In genomic region chr7:116510795-116511194, GRCh38 we compare ENCODE assay signal across 13 cellular contexts. TPM values are rescaled to one million over a fixed set of nuclear protein-coding genes. Genes with fewer than 3 reads are reported as not detected.
DNase-seq lines count a peak whose midpoint lies in the region; ATAC-seq, FAIRE-seq and TF ChIP-seq lines count a peak whose summit lies in the region.
"Had no signal": no experiment of that assay in that cellular context is flagged by ENCODE, and none has a peak within 500 bp of the region (broad histone marks: within the 10 kb centered on the region; RNA-seq: fewer than 3 reads in every experiment).

No MANE protein-coding gene starts in this region.

- H3K27me3 ChIP-seq in liver (ENCODE audit: control insufficient read depth in 4 of 4, insufficient read depth in 4 of 4, low read length in 3 of 4), result no peaks in the 10 kb centered on the region
- no peaks in the 10 kb centered on the region for H3K27me3 ChIP-seq in HepG2 (ENCODE audit: control insufficient read depth in 1 of 2, insufficient read depth in 2 of 2, low read length in 2 of 2)
- no peaks in the 10 kb centered on the region for H3K27me3 ChIP-seq in osteoblast (ENCODE audit: insufficient read depth, low read length)

- H2AFZ ChIP-seq in HepG2 (ENCODE audit: low read length) (no peak overlapping the region), osteoblast (ENCODE audit: low read length) (no peak overlapping the region)
- H2AFZ ChIP-seq: parathyroid adenoma had no signal

- CTCF ChIA-PET in HepG2 (lab: Yijun Ruan, JAX; ENCODE audit: low intra/inter-chr PET ratio, low total read pairs), result no interaction called here

- TF ChIP-seq CTCF in liver (IDR thresholded peaks at IDR 0.05; ENCODE audit: low read depth, low read length, missing input control) (no peak), HepG2 (CRISPR knock-in tag; IDR thresholded peaks at IDR 0.05) (no peak), coronary artery (IDR thresholded peaks at IDR 0.05) (no peak), osteoblast (IDR thresholded peaks at IDR 0.05; ENCODE audit: extremely low read depth, low read depth, low read length) (no peak)

- no peak overlapping the region for H3K4me3 Mint-ChIP-seq in T-helper 2 cell treated with Interferon-gamma antibody and Interleukin-4, amounts not matched to agents 5 μg/mL and 100 μg/mL, for 36 hours
- H3K4me3 Mint-ChIP-seq: GM23338 had no signal

- H3K9me3 ChIP-seq in liver (ENCODE audit: control insufficient read depth in 4 of 4, low read length in 3 of 4) (no peaks in the 10 kb centered on the region), HepG2 (ENCODE audit: low read length) (no peaks in the 10 kb centered on the region), osteoblast (ENCODE audit: low read depth, low read length) (no peaks in the 10 kb centered on the region)

- TF ChIP-seq EP300 in HepG2 (IDR thresholded peaks at IDR 0.05; ENCODE audit: low read depth in 2 of 2, low read length in 2 of 2), result no peak
- no peak for TF ChIP-seq EP300 in HepG2 (CRISPR knock-in tag; IDR thresholded peaks at IDR 0.05; ENCODE audit: borderline replicate concordance)

- H3K36me3 Mint-ChIP-seq in T-helper 2 cell treated with Interferon-gamma antibody and Interleukin-4, amounts not matched to agents 5 μg/mL and 100 μg/mL, for 36 hours (ENCODE audit: low read depth), result no peaks in the 10 kb centered on the region

- FAIRE-seq in HepG2 (lab: Jason Lieb, UNC), result no peak

- H3K79me2 ChIP-seq in HepG2 (ENCODE audit: insufficient read depth, low read length) (no peaks in the 10 kb centered on the region), osteoblast (ENCODE audit: insufficient read depth, low read length) (peaks cover 2% of the 10 kb centered on the region)
- H3K79me2 ChIP-seq: parathyroid adenoma had no signal

- peaks cover 34% of the 10 kb centered on the region for H3K27me3 Mint-ChIP-seq in T-helper 2 cell treated with Interferon-gamma antibody and Interleukin-4, amounts not matched to agents 5 μg/mL and 100 μg/mL, for 36 hours (ENCODE audit: low read depth)

- in situ Hi-C loops in HepG2 (cut with HindIII; ENCODE audit: extremely low pct_ligation_motif_present, low pct_unique_long_range_greater_than_20kb), result no loop called here

- no TSS peak for BruUV-seq in HepG2 (replicated peaks; lab: Mats Ljungman, UMichigan)

- peaks cover 0 to 7% (median 1%) of the 10 kb centered on the region in 4 donors for H3K36me3 ChIP-seq in liver (ENCODE audit: control insufficient read depth in 4 of 4, insufficient read depth in 3 of 4, low read depth in 1 of 4, low read length in 3 of 4)
- no peaks in the 10 kb centered on the region for H3K36me3 ChIP-seq in HepG2 (replicated peaks in 1 of 2; ENCODE audit: control insufficient read depth in 1 of 2, insufficient read depth in 2 of 2, low read length in 2 of 2)
- peaks cover 24% of the 10 kb centered on the region for H3K36me3 ChIP-seq in osteoblast (ENCODE audit: insufficient read depth, low read length)

- H3K4me3 ChIP-seq in liver (ENCODE audit: low read depth in 1 of 3, low read length in 3 of 3), result no peak overlapping the region
- no peak overlapping the region for H3K4me3 ChIP-seq in HepG2 (replicated peaks in 1 of 3; ENCODE audit: insufficient read depth in 1 of 3, low read depth in 2 of 3, low read length in 3 of 3)
- no peak overlapping the region for H3K4me3 ChIP-seq in coronary artery
- no peak overlapping the region for H3K4me3 ChIP-seq in osteoblast (ENCODE audit: insufficient read depth, low read length)
- H3K4me3 ChIP-seq: GM23338 had no signal

- no peaks in the 10 kb centered on the region for H3K9me3 Mint-ChIP-seq in T-helper 2 cell treated with Interferon-gamma antibody and Interleukin-4, amounts not matched to agents 5 μg/mL and 100 μg/mL, for 36 hours
- H3K9me3 Mint-ChIP-seq: GM23338 had no signal

- peaks cover 0 to 14% (median 8%) of the 10 kb centered on the region in 4 donors for H3K4me1 ChIP-seq in liver (ENCODE audit: control insufficient read depth in 4 of 4, insufficient read depth in 4 of 4, low read length in 3 of 4)
- H3K4me1 ChIP-seq in HepG2 (ENCODE audit: insufficient read depth, low read length), result peaks cover 20% of the 10 kb centered on the region
- peaks cover 27% of the 10 kb centered on the region for H3K4me1 ChIP-seq in osteoblast (ENCODE audit: insufficient read depth, low read length)
- H3K4me1 ChIP-seq: parathyroid adenoma had no signal

- H3K4me1 Mint-ChIP-seq in T-helper 2 cell treated with Interferon-gamma antibody and Interleukin-4, amounts not matched to agents 5 μg/mL and 100 μg/mL, for 36 hours (ENCODE audit: low read depth), result peaks cover 10% of the 10 kb centered on the region

- no peak for TF ChIP-seq RAD21 in liver (IDR thresholded peaks at IDR 0.05)
- no peak for TF ChIP-seq RAD21 in HepG2 (CRISPR knock-in tag; IDR thresholded peaks at IDR 0.05)

- H4K20me1 ChIP-seq in HepG2 (ENCODE audit: insufficient read depth, low read length) (no peaks in the 10 kb centered on the region), osteoblast (ENCODE audit: insufficient read depth, low read length) (no peaks in the 10 kb centered on the region)

- no peak overlapping the region for H3K4me2 ChIP-seq in HepG2 (ENCODE audit: low read depth, low read length)
- peak overlapping the region; percentile 87 for H3K4me2 ChIP-seq in osteoblast (ENCODE audit: insufficient read depth, low read length)
- H3K4me2 ChIP-seq: GM23338 had no signal

- TF ChIP-seq POLR2A in HepG2 (IDR thresholded peaks at IDR 0.05; ENCODE audit: insufficient read depth in 1 of 2, low read depth in 2 of 2, low read length in 2 of 2), result no peak

- POLR2A ChIA-PET in HepG2 (lab: Yijun Ruan, JAX), result no interaction called here

- no peak for ATAC-seq in HepG2
- no peak for ATAC-seq in HG03159 (IDR thresholded peaks at IDR 0.05; ENCODE audit: unreplicated experiment)
- no peak for ATAC-seq in HG03571 (IDR thresholded peaks at IDR 0.05; ENCODE audit: unreplicated experiment)
- ATAC-seq in GM18858 (IDR thresholded peaks at IDR 0.05; ENCODE audit: unreplicated experiment), result no peak
- ATAC-seq: GM23338 had no signal

- H3K9ac ChIP-seq in liver (ENCODE audit: low read depth in 1 of 2, low read length in 2 of 2), result no peak overlapping the region
- H3K9ac ChIP-seq in HepG2 (ENCODE audit: insufficient read depth, low read depth, low read length), result no peak overlapping the region
- H3K9ac ChIP-seq: parathyroid adenoma had no signal

- DNase-seq in HepG2 (ENCODE audit: low spot score) (no peak), coronary artery (ENCODE audit: low spot score) (no peak), osteoblast (ENCODE audit: insufficient read length, low spot score, missing footprints) (no peak)
- no peak for DNase-seq in T-helper 2 cell treated with Interferon-gamma antibody and Interleukin-4, amounts not matched to agents 5 μg/mL and 100 μg/mL, for 36 hours (ENCODE audit: low spot score)
- DNase-seq: activated effector memory CD4-positive, alpha-beta T cell treated with Interleukin-2 at 50 U/mL for 16 hours; NCI-H1105 treated with DMSO at 0.1 percent for 48 hours; NCI-H226 had no signal

- intact Hi-C loops in HepG2 (cut with micrococcal nuclease; ENCODE audit: unreplicated experiment), result no loop called here

- H3K27ac Mint-ChIP-seq in T-helper 2 cell treated with Interferon-gamma antibody and Interleukin-4, amounts not matched to agents 5 μg/mL and 100 μg/mL, for 36 hours, result no peak overlapping the region
- H3K27ac Mint-ChIP-seq: GM23338 had no signal

- peak overlapping the region; percentile 90 to 93 for H3K27ac ChIP-seq in liver (ENCODE audit: low read depth in 1 of 2, low read length in 2 of 2)
- no peak overlapping the region for H3K27ac ChIP-seq in HepG2 (ENCODE audit: extremely low read length, insufficient read depth, low read length)
- H3K27ac ChIP-seq in coronary artery, result peak overlapping the region; percentile 50 to 86
- H3K27ac ChIP-seq in osteoblast (ENCODE audit: low read depth, low read length), result peak overlapping the region; percentile 78
- H3K27ac ChIP-seq: parathyroid adenoma had no signal

RNA-seq across cellular contexts. Expression of gene CAV2, which starts 11.3 kb away (rescaled TPM):
- total RNA-seq in liver (10 to 100 TPM in 1 of 2 donors, 1 to 10 TPM in 1; 6.8 to 16.2 TPM), HepG2 (2016; rRNA removed; fragmentation: Illumina TruSeq; extraction: Trizol) (0.09 and 0.24 TPM in 2 replicates), osteoblast (62.8 and 67.3 TPM in 2 replicates)
- polyA plus RNA-seq in liver (10 to 100 TPM; 23.6 to 29.7 TPM), HepG2 (2011; rRNA removed) (0.18 and 0.42 TPM in 2 replicates)
- total RNA-seq in HepG2 (2016; cell fraction: cytosol; rRNA removed; fragmentation: Illumina TruSeq; extraction: Trizol; ENCODE audit: low read depth), result not detected in 2 replicates
- total RNA-seq in HepG2 (2016; cell fraction: insoluble cytoplasmic fraction; rRNA removed; fragmentation: Illumina TruSeq; extraction: Trizol), result 0.17 and 0.24 TPM in 2 replicates
- 0.21 and 0.25 TPM in 2 replicates for total RNA-seq in HepG2 (2016; cell fraction: membrane; rRNA removed; fragmentation: Illumina TruSeq; extraction: Trizol)
- not detected in 2 replicates for total RNA-seq in HepG2 (2016; cell fraction: nucleus; rRNA removed; fragmentation: Illumina TruSeq; extraction: Trizol)
- 0.13 and 0.26 TPM in 2 replicates for polyA plus RNA-seq in HepG2 (2011; cell fraction: cytosol; rRNA removed)
- 0.05 TPM in 1 of 2 replicates, not detected in the other for polyA plus RNA-seq in HepG2 (2011; cell fraction: nucleus; rRNA removed)
- polyA plus RNA-seq in HepG2 (2012), result 0.20 TPM in 1 of 2 replicates, not detected in the other
- 0.09 and 0.12 TPM in 2 replicates for polyA plus RNA-seq in HepG2 (2016; cell fraction: cytosol; fragmentation: Illumina TruSeq; extraction: Trizol; ENCODE audit: low read depth)
- polyA plus RNA-seq in HepG2 (2016; cell fraction: insoluble cytoplasmic fraction; fragmentation: Illumina TruSeq; extraction: Trizol; ENCODE audit: low read depth), result not detected in 2 replicates
- polyA plus RNA-seq in HepG2 (2016; cell fraction: membrane; fragmentation: Illumina TruSeq; extraction: Trizol; ENCODE audit: low read depth), result 0.28 and 0.46 TPM in 2 replicates
- polyA plus RNA-seq in HepG2 (2016; cell fraction: nucleus; fragmentation: Illumina TruSeq; extraction: Trizol; ENCODE audit: insufficient read depth, low read depth), result not detected in 2 replicates
- 0.04 and 22.5 TPM in 2 replicates for polyA minus RNA-seq in HepG2 (2011; rRNA and poly(A)+ RNA removed; ENCODE audit: low replicate concordance)
- polyA minus RNA-seq in HepG2 (2011; cell fraction: cytosol; rRNA and poly(A)+ RNA removed), result 0.18 TPM in 1 of 2 replicates, not detected in the other
- not detected in 2 replicates for polyA minus RNA-seq in HepG2 (2011; cell fraction: nucleus; rRNA and poly(A)+ RNA removed)

RNA-seq across cellular contexts. Expression of gene CAV1, which starts 14.0 kb away (rescaled TPM):
- 10 to 100 TPM; 11.8 to 13.4 TPM for total RNA-seq in liver
- 10 to 100 TPM in 1 of 2 donors, 1 to 10 TPM in 1; 9.9 to 11.4 TPM for polyA plus RNA-seq in liver
- total RNA-seq in HepG2 (2016; rRNA removed; fragmentation: Illumina TruSeq; extraction: Trizol), result not detected in 2 replicates
- total RNA-seq in HepG2 (2016; cell fraction: cytosol; rRNA removed; fragmentation: Illumina TruSeq; extraction: Trizol; ENCODE audit: low read depth), result not detected in 2 replicates
- total RNA-seq in HepG2 (2016; cell fraction: insoluble cytoplasmic fraction; rRNA removed; fragmentation: Illumina TruSeq; extraction: Trizol), result not detected in 2 replicates
- total RNA-seq in HepG2 (2016; cell fraction: membrane; rRNA removed; fragmentation: Illumina TruSeq; extraction: Trizol), result not detected in 2 replicates
- not detected in 2 replicates for total RNA-seq in HepG2 (2016; cell fraction: nucleus; rRNA removed; fragmentation: Illumina TruSeq; extraction: Trizol)
- polyA plus RNA-seq in HepG2 (2011; rRNA removed), result 0.08 and 0.40 TPM in 2 replicates
- polyA plus RNA-seq in HepG2 (2011; cell fraction: cytosol; rRNA removed), result 0.10 and 0.36 TPM in 2 replicates
- polyA plus RNA-seq in HepG2 (2011; cell fraction: nucleus; rRNA removed), result 0.10 TPM in 1 of 2 replicates, not detected in the other
- polyA plus RNA-seq in HepG2 (2012), result 0.13 TPM in 1 of 2 replicates, not detected in the other
- not detected in 2 replicates for polyA plus RNA-seq in HepG2 (2016; cell fraction: cytosol; fragmentation: Illumina TruSeq; extraction: Trizol; ENCODE audit: low read depth)
- not detected in 2 replicates for polyA plus RNA-seq in HepG2 (2016; cell fraction: insoluble cytoplasmic fraction; fragmentation: Illumina TruSeq; extraction: Trizol; ENCODE audit: low read depth)
- not detected in 2 replicates for polyA plus RNA-seq in HepG2 (2016; cell fraction: membrane; fragmentation: Illumina TruSeq; extraction: Trizol; ENCODE audit: low read depth)
- not detected in 2 replicates for polyA plus RNA-seq in HepG2 (2016; cell fraction: nucleus; fragmentation: Illumina TruSeq; extraction: Trizol; ENCODE audit: insufficient read depth, low read depth)
- polyA minus RNA-seq in HepG2 (2011; rRNA and poly(A)+ RNA removed; ENCODE audit: low replicate concordance), result 31.2 TPM in 1 of 2 replicates, not detected in the other
- not detected in 2 replicates for polyA minus RNA-seq in HepG2 (2011; cell fraction: cytosol; rRNA and poly(A)+ RNA removed)
- polyA minus RNA-seq in HepG2 (2011; cell fraction: nucleus; rRNA and poly(A)+ RNA removed), result not detected in 2 replicates
- 291 and 337 TPM in 2 replicates for total RNA-seq in osteoblast

Comparison
In these comparisons a context has a peak if more than half of its experiments do, and no peak if none do; other contexts are left out.
1. RNA of gene CAV2, which starts 11.3 kb away (total RNA-seq): 62.8 to 67.3 TPM in osteoblast and 6.8 to 16.2 TPM in liver; 0.09 to 0.25 TPM in HepG2; every median in the first group is over 4 times any median in the second.
2. RNA of gene CAV1, which starts 14.0 kb away (total RNA-seq): 291 to 337 TPM in osteoblast; 11.8 to 13.4 TPM in liver and not detected in HepG2; every median in the first group is over 10 times any median in the second.